8 cellular contexts compared by ENCODE assay signal in the genomic region with DNA sequence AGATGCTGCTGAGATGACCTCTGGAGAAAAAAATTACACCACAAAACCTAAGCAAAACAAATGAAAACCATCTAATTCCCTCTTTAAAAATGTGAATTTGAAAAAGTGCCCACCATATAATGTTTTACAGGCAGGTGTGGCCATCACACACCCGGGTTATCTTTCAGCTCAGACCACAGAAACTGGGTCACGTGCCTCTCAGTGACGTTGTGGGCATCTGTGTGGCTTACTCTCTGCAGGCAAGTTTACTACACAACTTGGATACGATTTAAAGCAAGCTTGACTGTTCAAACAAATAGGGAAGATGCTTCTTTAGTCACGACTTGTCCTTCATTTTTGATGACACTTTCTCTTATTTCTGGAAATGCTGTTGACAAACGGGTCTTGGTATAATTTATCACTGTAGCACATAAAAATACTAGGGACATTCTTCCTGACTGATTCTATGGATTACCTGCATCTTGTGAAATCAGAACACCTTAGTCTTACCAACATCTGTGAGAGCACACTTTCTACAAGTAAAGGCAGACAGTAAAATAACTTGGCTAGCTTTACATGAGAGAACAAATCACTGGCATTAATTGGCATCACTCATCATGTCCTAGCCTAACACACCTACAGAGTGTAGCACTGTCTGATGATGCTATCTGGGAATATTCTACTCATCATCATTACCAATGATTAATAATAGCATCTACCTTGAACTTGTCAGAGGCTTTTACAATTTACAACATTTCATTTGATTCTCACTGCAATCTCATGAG.
A peak's percentile ranks its signal among the peaks of the same experiment; 100 is the strongest.
DNase-seq lines count a peak whose midpoint lies in the region; ATAC-seq and TF ChIP-seq lines count a peak whose summit lies in the region.

No MANE protein-coding gene starts in this region.

- no peak overlapping the region for H3K9ac ChIP-seq in smooth muscle cell (ENCODE audit: low read depth)

- H3K27ac ChIP-seq in smooth muscle cell (ENCODE audit: low read depth) (no peak overlapping the region), breast epithelium (no peak overlapping the region)

- H3K27me3 ChIP-seq in smooth muscle cell (ENCODE audit: low read depth) (no peaks in the 10 kb centered on the region), breast epithelium (no peaks in the 10 kb centered on the region)

- H3K36me3 ChIP-seq in smooth muscle cell (ENCODE audit: low read depth): no peaks in the 10 kb centered on the region
- H3K36me3 ChIP-seq in breast epithelium: no peaks in the 10 kb centered on the region

- no peaks in the 10 kb centered on the region for H3K9me3 ChIP-seq in smooth muscle cell (replicated peaks; ENCODE audit: low read depth)
- H3K9me3 ChIP-seq in breast epithelium: no peaks in the 10 kb centered on the region

- H3K4me3 ChIP-seq in smooth muscle cell (no peak overlapping the region), breast epithelium (no peak overlapping the region)

- H3K4me1 ChIP-seq in smooth muscle cell (ENCODE audit: low read depth) (no peaks in the 10 kb centered on the region), breast epithelium (peaks cover 0 to 1% of the 10 kb centered on the region in 2 donors)

- no peak overlapping the region for H3K4me2 ChIP-seq in smooth muscle cell

- WGBS in smooth muscle cell (ENCODE audit: low lambda C conversion rate): 86% methylated on average over 6 of the region's 6 CpGs

- no peaks in the 10 kb centered on the region for H3F3A ChIP-seq in smooth muscle cell (ENCODE audit: low read depth)

- H4K20me1 ChIP-seq in smooth muscle cell (ENCODE audit: low read depth): no peaks in the 10 kb centered on the region

- no peaks in the 10 kb centered on the region for H3K79me2 ChIP-seq in smooth muscle cell (ENCODE audit: low read depth)

- TF ChIP-seq CTCF in smooth muscle cell (IDR thresholded peaks at IDR 0.05; ENCODE audit: borderline replicate concordance, insufficient read depth, poor library complexity, severe bottlenecking) (no peak), breast epithelium (IDR thresholded peaks at IDR 0.05) (no peak)

- ATAC-seq in GM19351 (IDR thresholded peaks at IDR 0.05; ENCODE audit: unreplicated experiment) (peak; percentile 99), HG03066 (IDR thresholded peaks at IDR 0.05; ENCODE audit: low read depth, unreplicated experiment) (peak; percentile 99)

- DNase-seq in activated CD4-positive, alpha-beta T cell treated with anti-CD3 and anti-CD28 coated beads for 1 hour: peak; percentile 25
- DNase-seq in mucosa of gallbladder (ENCODE audit: low spot score): peak; percentile 35
- no peak for DNase-seq in mesenteric fat pad (ENCODE audit: low spot score)
- no peak for DNase-seq in smooth muscle cell (lab: John Stamatoyannopoulos, UW; ENCODE audit: unreplicated experiment)
- no peak for DNase-seq in OCI-M2 (lab: John Stamatoyannopoulos, UW; ENCODE audit: unreplicated experiment)
- no peak for DNase-seq in breast epithelium (ENCODE audit: low spot score in 2 of 2)

- no peak for TF ChIP-seq POLR2A in breast epithelium (IDR thresholded peaks at IDR 0.05)

- intact Hi-C loops in breast epithelium (cut with DNase I; ENCODE audit: low total_unique reads): no loop called here

- H2AFZ ChIP-seq in smooth muscle cell (ENCODE audit: low read depth): no peak overlapping the region

Comparison
In these comparisons a context has a peak if more than half of its experiments do, and no peak if none do; other contexts are left out.
1. DNase-seq: peak in activated CD4-positive, alpha-beta T cell treated with anti-CD3 and anti-CD28 coated beads for 1 hour (single experiment) and mucosa of gallbladder (single experiment); none in mesenteric fat pad (single experiment), smooth muscle cell (single experiment), OCI-M2 (single experiment) and breast epithelium (0 of 2).